ENCODE assay signal across 20 cellular contexts in the genomic region with DNA sequence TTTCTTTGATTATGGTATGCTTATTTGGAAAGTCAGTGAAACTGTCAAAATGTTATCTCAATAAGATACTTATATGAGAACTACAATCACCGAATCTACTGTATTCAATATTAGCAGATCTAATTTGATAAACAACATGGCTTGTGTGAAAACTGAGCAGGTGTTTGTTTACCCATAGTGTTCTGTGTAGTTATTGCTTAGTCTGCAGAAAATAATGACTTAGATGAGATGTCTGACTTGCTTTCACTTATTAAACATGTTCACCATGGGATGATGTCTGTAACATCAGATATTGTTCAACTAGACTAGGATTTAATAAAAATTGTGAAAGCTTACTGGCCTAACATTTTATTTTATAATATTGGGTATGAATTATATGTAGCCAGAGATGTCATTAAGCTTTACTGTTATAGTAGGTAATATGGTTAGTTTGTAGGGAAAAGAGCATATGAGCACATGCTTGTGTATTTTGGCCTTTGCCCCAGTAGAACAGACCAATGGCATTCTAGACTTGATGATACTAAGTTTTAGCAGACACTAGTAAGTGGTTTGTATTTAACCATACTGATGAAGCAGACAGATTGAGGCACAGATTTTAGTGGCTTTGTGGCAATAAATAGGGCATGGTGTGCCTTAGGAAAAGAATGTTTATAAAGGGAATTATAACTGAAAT. TPM values are rescaled to one million over a fixed set of nuclear protein-coding genes. Genes with fewer than 3 reads are reported as not detected.
A peak's percentile ranks its signal among the peaks of the same experiment; 100 is the strongest.
DNase-seq lines count a peak whose midpoint lies in the region; ATAC-seq, FAIRE-seq and TF ChIP-seq lines count a peak whose summit lies in the region.
"Had no signal": no experiment of that assay in that cellular context is flagged by ENCODE, and none has a peak within 500 bp of the region (broad histone marks: within the 10 kb centered on the region; RNA-seq: fewer than 3 reads in every experiment).

No MANE protein-coding gene starts in this region.

- H3K9ac ChIP-seq in astrocyte (ENCODE audit: low read length): no peak overlapping the region

- H3K27me3 Mint-ChIP-seq in CD8-positive, alpha-beta T cell (ENCODE audit: low read depth): no peaks in the 10 kb centered on the region
- H3K27me3 Mint-ChIP-seq in astrocyte (ENCODE audit: low read depth, unreplicated experiment) (no peaks in the 10 kb centered on the region), memory B cell (no peaks in the 10 kb centered on the region)

- no peak overlapping the region for H3K27ac ChIP-seq in CD8-positive, alpha-beta T cell (ENCODE audit: low read depth, low read length)
- no peak overlapping the region for H3K27ac ChIP-seq in astrocyte (ENCODE audit: low read depth, low read length)
- H3K27ac ChIP-seq: body of pancreas, tibial nerve had no signal

- peak; percentile 53 for FAIRE-seq in GM18507 (lab: Jason Lieb, UNC)
- FAIRE-seq in astrocyte (lab: Jason Lieb, UNC): no peak

- POLR2A ChIA-PET in CD8-positive, alpha-beta T cell (lab: Charles Lee): no interaction called here

- no peak overlapping the region for H3K4me3 ChIP-seq in CD8-positive, alpha-beta T cell (ENCODE audit: low read depth, low read length)
- H3K4me3 ChIP-seq in astrocyte (ENCODE audit: insufficient read depth, low read depth, low read length): no peak overlapping the region
- H3K4me3 ChIP-seq: body of pancreas, sigmoid colon, tibial nerve had no signal

- H3K27ac Mint-ChIP-seq in CD8-positive, alpha-beta T cell: peak overlapping the region; percentile 34
- H3K27ac Mint-ChIP-seq in astrocyte (ENCODE audit: unreplicated experiment) (no peak overlapping the region), memory B cell (peak overlapping the region; percentile 18)

- intact Hi-C loops in CD8-positive, alpha-beta T cell (cut with DNase I, micrococcal nuclease): no loop called here

- ATAC-seq in CD8-positive, alpha-beta T cell: no peak
- no peak for ATAC-seq in memory B cell (ENCODE audit: low read depth)
- ATAC-seq: body of pancreas had no signal

- no peak overlapping the region for H3K4me2 ChIP-seq in astrocyte (ENCODE audit: low read length)

- no peaks in the 10 kb centered on the region for H3K9me3 ChIP-seq in CD8-positive, alpha-beta T cell (ENCODE audit: low read length)
- no peaks in the 10 kb centered on the region for H3K9me3 ChIP-seq in astrocyte (ENCODE audit: insufficient read depth, low read depth, low read length)
- H3K9me3 ChIP-seq: body of pancreas, sigmoid colon, tibial nerve had no signal

- H3K4me3 Mint-ChIP-seq in CD8-positive, alpha-beta T cell: no peak overlapping the region
- H3K4me3 Mint-ChIP-seq in astrocyte (ENCODE audit: unreplicated experiment): peak overlapping the region; percentile 6
- no peak overlapping the region for H3K4me3 Mint-ChIP-seq in memory B cell

- H3K27me3 ChIP-seq in CD8-positive, alpha-beta T cell (ENCODE audit: insufficient read depth, low read length): no peaks in the 10 kb centered on the region
- H3K27me3 ChIP-seq in astrocyte (ENCODE audit: insufficient read depth, low read length): no peaks in the 10 kb centered on the region
- H3K27me3 ChIP-seq: body of pancreas, sigmoid colon, tibial nerve had no signal

- H3K4me1 Mint-ChIP-seq in CD8-positive, alpha-beta T cell (ENCODE audit: low read depth): peaks cover 55% of the 10 kb centered on the region
- H3K4me1 Mint-ChIP-seq in astrocyte (ENCODE audit: low read depth, unreplicated experiment): peaks cover 23% of the 10 kb centered on the region
- H3K4me1 Mint-ChIP-seq in memory B cell: peaks cover 10% of the 10 kb centered on the region

- no peak for DNase-seq in CD8-positive, alpha-beta T cell
- DNase-seq in GM18507 (ENCODE audit: extremely low spot score, insufficient read length, low read depth) (no peak), astrocyte (ENCODE audit: low read depth) (no peak), memory B cell (ENCODE audit: low spot score in 2 of 2) (no peak), cerebellum (ENCODE audit: low spot score) (no peak), inferior parietal cortex (ENCODE audit: extremely low spot score) (no peak), cerebellar cortex (ENCODE audit: low spot score) (no peak)
- DNase-seq: activated CD4-positive, CD25-positive, alpha-beta regulatory T cell treated with anti-CD3 and anti-CD28 coated beads, Interleukin-2, amount 50 U/mL, for 72 hours; activated T-cell treated with anti-CD3 and anti-CD28 coated beads, Interleukin-2, amount 50 U/mL, for 1 hour; body of pancreas; DMS153; kidney glomerular epithelial cell; NCI-H1048; NCI-H2081 treated with DMSO at 0.1 percent for 48 hours; NCI-H524; occipital lobe; OCI-M1; sigmoid colon; stimulated activated CD4-positive, alpha-beta T cell treated with anti-CD3 and anti-CD28 coated beads, Interleukin-2, amount 100 ng/mL, for 24 hours had no signal

- H3K4me1 ChIP-seq in CD8-positive, alpha-beta T cell (ENCODE audit: insufficient read depth, low read length): peaks cover 9% of the 10 kb centered on the region
- peaks cover 11% of the 10 kb centered on the region for H3K4me1 ChIP-seq in astrocyte (ENCODE audit: insufficient read depth, low read length)
- H3K4me1 ChIP-seq: body of pancreas had no signal

- peaks cover 28% of the 10 kb centered on the region for H4K20me1 ChIP-seq in astrocyte (ENCODE audit: insufficient read depth, low read length)

- CTCF ChIA-PET in CD8-positive, alpha-beta T cell (lab: Charles Lee): interaction anchor here (1.5 kb wide), 1 partner anchor 112 kb away, joined by 3 read pairs; no protein-coding TSS in a partner anchor

- peaks cover 22% of the 10 kb centered on the region for H3K36me3 ChIP-seq in CD8-positive, alpha-beta T cell (ENCODE audit: insufficient read depth, low read length)
- peaks cover 30% of the 10 kb centered on the region for H3K36me3 ChIP-seq in astrocyte (ENCODE audit: insufficient read depth, low read length)

- H3K79me2 ChIP-seq in astrocyte (ENCODE audit: insufficient read depth, low read length): peaks cover 37% of the 10 kb centered on the region

- no peak for TF ChIP-seq CTCF in CD8-positive, alpha-beta T cell (IDR thresholded peaks at IDR 0.05)
- no peak for TF ChIP-seq CTCF in astrocyte (IDR thresholded peaks at IDR 0.05; ENCODE audit: insufficient read depth, low read depth, low read length)

- no peaks in the 10 kb centered on the region for H3K9me3 Mint-ChIP-seq in CD8-positive, alpha-beta T cell
- no peaks in the 10 kb centered on the region for H3K9me3 Mint-ChIP-seq in astrocyte (ENCODE audit: unreplicated experiment)
- no peaks in the 10 kb centered on the region for H3K9me3 Mint-ChIP-seq in memory B cell

- peaks cover 86% of the 10 kb centered on the region for H3K36me3 Mint-ChIP-seq in CD8-positive, alpha-beta T cell
- H3K36me3 Mint-ChIP-seq in astrocyte (ENCODE audit: low read depth, unreplicated experiment) (peaks cover 13% of the 10 kb centered on the region), memory B cell (peaks cover 31% of the 10 kb centered on the region)

- no peak overlapping the region for H2AFZ ChIP-seq in astrocyte (ENCODE audit: low read depth, low read length)

RNA-seq across cellular contexts. Expression of a gene that starts 16.4 kb away (rescaled TPM):
- 100 to 1,000 TPM; 361 to 370 TPM for total RNA-seq in CD8-positive, alpha-beta T cell
- total RNA-seq in astrocyte (219 and 235 TPM in 2 replicates), cerebellum (142 TPM)
